Comparison of ENCODE assay signal across 10 cellular contexts in genomic region chr2:192072261-192072660, GRCh38.
"Had no signal": no experiment of that assay in that cellular context is flagged by ENCODE, and none has a peak within 500 bp of the region (broad histone marks: within the 10 kb centered on the region; RNA-seq: fewer than 3 reads in every experiment).

No MANE protein-coding gene starts in this region.

- H3K4me2 ChIP-seq: neural progenitor cell had no signal

- H3K4me1 ChIP-seq: neural progenitor cell, pancreas, testis had no signal

- H3K36me3 Mint-ChIP-seq: neural progenitor cell had no signal

- H3K9me3 Mint-ChIP-seq: neural progenitor cell had no signal

- H3K27me3 ChIP-seq: neural progenitor cell, pancreas, stomach, testis, upper lobe of left lung had no signal

- H3K4me3 Mint-ChIP-seq: neural progenitor cell had no signal

- DNase-seq: activated CD4-positive, CD25-positive, alpha-beta regulatory T cell treated with anti-CD3 and anti-CD28 coated beads, Interleukin-2, amount 50 U/mL, for 72 hours; activated naive CD4-positive, alpha-beta T cell treated with anti-CD3 and anti-CD28 coated beads, Interleukin-2, amount 50 U/mL, for 16 hours; foreskin fibroblast; hypothalamus; pancreas; stomach; testis; upper lobe of left lung had no signal

- H3K27ac Mint-ChIP-seq: neural progenitor cell had no signal

- H3K9me3 ChIP-seq: pancreas, stomach, testis, upper lobe of left lung had no signal

- ATAC-seq: pancreas, sciatic nerve had no signal

- H3K36me3 ChIP-seq: neural progenitor cell, pancreas, stomach, upper lobe of left lung had no signal

- H3K4me1 Mint-ChIP-seq: neural progenitor cell had no signal

- H3K4me3 ChIP-seq: neural progenitor cell, pancreas, stomach, testis, upper lobe of left lung had no signal

- H3K9ac ChIP-seq: neural progenitor cell had no signal

- H2AFZ ChIP-seq: neural progenitor cell had no signal
